Comparison of ENCODE assay signal across 31 cellular contexts in the genomic region with DNA sequence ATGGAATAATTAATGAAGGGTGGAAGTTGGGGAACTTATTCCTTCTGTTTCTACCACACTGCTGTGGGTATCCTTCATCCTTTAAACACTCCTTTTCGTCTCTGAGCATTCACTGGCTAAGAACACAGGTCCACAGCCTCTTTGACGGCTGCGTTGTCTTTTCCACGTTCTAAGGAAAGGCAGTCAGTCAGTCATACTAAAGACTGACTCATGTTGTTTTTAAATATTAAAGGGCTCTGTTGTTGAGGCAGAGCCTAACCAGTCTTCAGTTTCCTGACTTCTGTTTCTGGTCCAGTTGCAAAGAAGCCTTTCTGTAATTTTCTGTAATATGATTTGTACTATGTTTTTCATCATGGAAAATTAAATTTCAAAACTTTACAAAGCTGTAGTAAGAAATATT.
"Had no signal": no experiment of that assay in that cellular context is flagged by ENCODE, and none has a peak within 500 bp of the region (broad histone marks: within the 10 kb centered on the region; RNA-seq: fewer than 3 reads in every experiment).

No MANE protein-coding gene starts in this region.

- H3K4me1 ChIP-seq: SJSA1 had no signal

- ATAC-seq: activated CD4-positive, alpha-beta T cell treated with anti-CD3 and anti-CD28 coated beads for 36 hours; activated CD4-positive, CD25-positive, alpha-beta regulatory T cell treated with anti-CD3 and anti-CD28 coated beads, Interleukin-2, amount 50 U/mL, for 24 hours; activated CD8-positive, alpha-beta T cell treated with anti-CD3 and anti-CD28 coated beads, Interleukin-2, amount 10 ng/mL, durations not matched to agents 7 days and 5 days; activated naive CD8-positive, alpha-beta T cell treated with anti-CD3 and anti-CD28 coated beads, Interleukin-2, amount 50 U/mL, for 24 hours had no signal

- H3K36me3 ChIP-seq: Peyer's patch, SJSA1 had no signal

- H3K4me2 ChIP-seq: SK-N-SH had no signal

- H3K9me3 ChIP-seq: Peyer's patch had no signal

- H3K27ac ChIP-seq: Peyer's patch, SJSA1 had no signal

- H3K36me3 Mint-ChIP-seq: activated naive CD4-positive, alpha-beta T cell treated with anti-CD3 and anti-CD28 coated beads, Interleukin-2, amount 10 ng/mL, durations not matched to agents 7 days and 5 days; activated naive CD8-positive, alpha-beta T cell; brain had no signal

- H3K27ac Mint-ChIP-seq: activated CD4-positive, alpha-beta T cell treated with anti-CD3 and anti-CD28 coated beads for 36 hours; activated CD4-positive, alpha-beta T cell treated with anti-CD3 and anti-CD28 coated beads, Interleukin-2, amount 10 ng/mL, durations not matched to agents 7 days and 5 days; activated CD8-positive, alpha-beta T cell treated with anti-CD3 and anti-CD28 coated beads, Interleukin-2, amount 10 ng/mL, durations not matched to agents 7 days and 5 days; activated naive CD4-positive, alpha-beta T cell treated with anti-CD3 and anti-CD28 coated beads, Interleukin-2, amount 10 ng/mL, durations not matched to agents 7 days and 5 days; activated naive CD8-positive, alpha-beta T cell; activated naive CD8-positive, alpha-beta T cell treated with anti-CD3 and anti-CD28 coated beads, Interleukin-2, amount 50 U/mL, for 24 hours; activated T-cell treated with anti-CD3 and anti-CD28 coated beads, Interleukin-2, amount 50 U/mL, for 24 hours; brain; T-helper 1 cell treated with Interleukin-12 subunit alpha and Interleukin-12 subunit beta and Interleukin-4 antibody, amounts not matched to agents 30 μg/mL and 1 μg/mL, for 36 hours; T-helper 2 cell treated with Interferon-gamma antibody and Interleukin-4, amounts not matched to agents 5 μg/mL and 100 μg/mL, for 36 hours had no signal

- H3K9me2 ChIP-seq: SK-N-SH had no signal

- H3K27me3 ChIP-seq: Peyer's patch, SJSA1 had no signal

- H3K9me3 Mint-ChIP-seq: activated naive CD4-positive, alpha-beta T cell treated with anti-CD3 and anti-CD28 coated beads, Interleukin-2, amount 10 ng/mL, durations not matched to agents 7 days and 5 days; activated naive CD8-positive, alpha-beta T cell treated with anti-CD3 and anti-CD28 coated beads, Interleukin-2, amount 50 U/mL, for 24 hours; T-helper 1 cell treated with Interleukin-12 subunit alpha and Interleukin-12 subunit beta and Interleukin-4 antibody, amounts not matched to agents 30 μg/mL and 1 μg/mL, for 36 hours; T-helper 2 cell treated with Interferon-gamma antibody and Interleukin-4, amounts not matched to agents 5 μg/mL and 100 μg/mL, for 36 hours had no signal

- H3K9ac ChIP-seq: SK-N-SH had no signal

- DNase-seq: activated CD4-positive, alpha-beta T cell treated with anti-CD3 and anti-CD28 coated beads for 36 hours; activated CD4-positive, alpha-beta T cell treated with anti-CD3 and anti-CD28 coated beads, Interleukin-2, amount 10 ng/mL, durations not matched to agents 7 days and 5 days; activated CD4-positive, alpha-beta T cell treated with anti-CD3 and anti-CD28 coated beads, Interleukin-2, amount 50 U/mL, for 48 hours; activated CD8-positive, alpha-beta T cell treated with anti-CD3 and anti-CD28 coated beads, Interleukin-2, amount 10 ng/mL, durations not matched to agents 7 days and 5 days; activated effector memory CD4-positive, alpha-beta T cell treated with Interleukin-2 at 50 U/mL for 16 hours; activated naive CD4-positive, alpha-beta T cell treated with anti-CD3 and anti-CD28 coated beads, Interleukin-2, amount 10 ng/mL, durations not matched to agents 7 days and 5 days; activated naive CD8-positive, alpha-beta T cell treated with anti-CD3 and anti-CD28 coated beads, Interleukin-2, amount 50 U/mL, for 24 hours; activated T-cell treated with anti-CD3 and anti-CD28 coated beads, Interleukin-2, amount 50 U/mL, for 24 hours; anterior cingulate cortex; caudate nucleus; cerebellar nuclear complex; NCI-H1105; NCI-H1417 treated with DMSO at 0.1 percent for 48 hours; NCI-H187 treated with DMSO at 0.1 percent for 48 hours; NCI-H2081; NCI-H2171 treated with DMSO at 0.1 percent for 48 hours; NCI-H2227 treated with DMSO at 0.1 percent for 48 hours; NCI-H446; NCI-H510A treated with DMSO at 0.1 percent for 48 hours; NCI-H69; NCI-H82; Peyer's patch; RPMI8226; SHP77 treated with DMSO at 0.1 percent for 48 hours; SK-N-SH had no signal

- H3K4me3 ChIP-seq: Peyer's patch, SJSA1 had no signal

- H3K4me3 Mint-ChIP-seq: activated CD4-positive, alpha-beta T cell treated with anti-CD3 and anti-CD28 coated beads for 36 hours; activated CD4-positive, alpha-beta T cell treated with anti-CD3 and anti-CD28 coated beads, Interleukin-2, amount 10 ng/mL, durations not matched to agents 7 days and 5 days; activated CD8-positive, alpha-beta T cell treated with anti-CD3 and anti-CD28 coated beads, Interleukin-2, amount 10 ng/mL, durations not matched to agents 7 days and 5 days; activated naive CD4-positive, alpha-beta T cell treated with anti-CD3 and anti-CD28 coated beads, Interleukin-2, amount 10 ng/mL, durations not matched to agents 7 days and 5 days; activated naive CD8-positive, alpha-beta T cell; activated naive CD8-positive, alpha-beta T cell treated with anti-CD3 and anti-CD28 coated beads, Interleukin-2, amount 50 U/mL, for 24 hours; activated T-cell treated with anti-CD3 and anti-CD28 coated beads, Interleukin-2, amount 50 U/mL, for 24 hours; brain; T-helper 1 cell treated with Interleukin-12 subunit alpha and Interleukin-12 subunit beta and Interleukin-4 antibody, amounts not matched to agents 30 μg/mL and 1 μg/mL, for 36 hours; T-helper 2 cell treated with Interferon-gamma antibody and Interleukin-4, amounts not matched to agents 5 μg/mL and 100 μg/mL, for 36 hours had no signal

- H3K4me1 Mint-ChIP-seq: activated CD4-positive, alpha-beta T cell treated with anti-CD3 and anti-CD28 coated beads for 36 hours; activated CD4-positive, alpha-beta T cell treated with anti-CD3 and anti-CD28 coated beads, Interleukin-2, amount 10 ng/mL, durations not matched to agents 7 days and 5 days; activated naive CD4-positive, alpha-beta T cell treated with anti-CD3 and anti-CD28 coated beads, Interleukin-2, amount 10 ng/mL, durations not matched to agents 7 days and 5 days had no signal
